ENCODE assay signal across 8 cellular contexts in the genomic region with DNA sequence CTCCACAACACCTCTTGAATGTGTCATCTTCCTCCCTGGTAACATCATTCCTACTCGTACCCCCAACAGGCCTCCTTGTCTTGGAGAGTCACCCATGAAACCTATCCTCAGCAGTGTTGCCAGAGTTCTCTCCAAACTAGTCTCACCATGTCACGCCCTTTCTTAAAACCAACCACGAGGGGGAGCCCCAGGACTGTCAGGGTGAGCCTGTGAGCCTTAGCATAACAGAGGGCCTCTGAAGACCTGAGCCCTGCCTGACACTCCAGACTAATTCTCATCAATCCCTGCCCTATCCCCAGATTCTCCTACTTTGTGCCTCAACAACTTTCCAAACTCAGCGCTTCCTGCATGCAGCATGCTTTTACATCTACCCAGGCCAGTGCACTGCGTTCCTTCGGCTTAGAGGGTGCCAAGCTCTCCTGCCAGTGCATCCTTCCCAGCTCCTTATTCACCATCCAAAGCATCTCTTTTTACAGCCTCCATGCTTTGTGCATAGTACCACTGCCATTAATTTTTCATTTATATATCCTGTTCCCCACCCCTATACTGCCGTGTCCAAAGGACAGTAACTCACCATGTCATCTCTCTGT. TPM values are rescaled to one million over a fixed set of nuclear protein-coding genes. Genes with fewer than 3 reads are reported as not detected.
DNase-seq lines count a peak whose midpoint lies in the region; ATAC-seq lines count a peak whose summit lies in the region.

No MANE protein-coding gene starts in this region.

- no peak overlapping the region for H3K27ac ChIP-seq in CD4-positive, alpha-beta memory T cell (ENCODE audit: low read depth, low read length)

- no peaks in the 10 kb centered on the region for H3K27me3 ChIP-seq in CD4-positive, alpha-beta memory T cell (ENCODE audit: insufficient read depth, low read length)

- peak in 4 of 5 donors; percentile 16 to 22 (median 20) for DNase-seq in CD4-positive, alpha-beta memory T cell
- DNase-seq in NCI-H526 treated with DMSO at 0.1 percent for 48 hours (lab: John Stamatoyannopoulos, UW), result peak; percentile 80
- DNase-seq in activated CD4-positive, alpha-beta T cell treated with anti-CD3 and anti-CD28 coated beads, Interleukin-2, amount 50 U/mL, for 1 hour, result peak; percentile 49
- peak; percentile 88 for DNase-seq in ecto neural progenitor cell (ENCODE audit: low spot score)
- DNase-seq in memory B cell (ENCODE audit: low spot score in 2 of 2), result peak; percentile 41 to 43
- peak; percentile 42 to 49 for DNase-seq in stimulated activated CD8-positive, alpha-beta memory T cell treated with anti-CD3 and anti-CD28 coated beads, Interleukin-15, amount 100 ng/mL, for 48 hours (ENCODE audit: low read depth in 2 of 2)

- no peaks in the 10 kb centered on the region for H3K4me1 ChIP-seq in CD4-positive, alpha-beta memory T cell (ENCODE audit: insufficient read depth, low read length)

- H3K27me3 Mint-ChIP-seq in CD4-positive, alpha-beta memory T cell, result peaks cover 1 to 8% of the 10 kb centered on the region in 2 donors
- peaks cover 9% of the 10 kb centered on the region for H3K27me3 Mint-ChIP-seq in memory B cell

- peaks cover 0 to 3% (median 0%) of the 10 kb centered on the region in 8 donors for H3K9me3 Mint-ChIP-seq in CD4-positive, alpha-beta memory T cell
- H3K9me3 Mint-ChIP-seq in memory B cell, result no peaks in the 10 kb centered on the region

- intact Hi-C loops in CD4-positive, alpha-beta memory T cell (cut with micrococcal nuclease), result loop anchor here (2.0 kb wide), 1 partner anchor 61 kb away; no protein-coding TSS in a partner anchor

- peak; percentile 85 for ATAC-seq in GM19351 (IDR thresholded peaks at IDR 0.05; ENCODE audit: unreplicated experiment)
- ATAC-seq in HG03432 (IDR thresholded peaks at IDR 0.05; ENCODE audit: unreplicated experiment), result peak; percentile 85
- peak; percentile 82 for ATAC-seq in memory B cell (ENCODE audit: low read depth)

- CTCF ChIA-PET in CD4-positive, alpha-beta memory T cell (lab: Charles Lee; ENCODE audit: partially characterized antibody), result interaction anchor here (0.6 kb wide), 1 partner anchor 11 kb away, joined by 3 read pairs; no protein-coding TSS in a partner anchor

- H3K4me3 ChIP-seq in CD4-positive, alpha-beta memory T cell (ENCODE audit: low read length in 2 of 2), result no peak overlapping the region

- POLR2A ChIA-PET in CD4-positive, alpha-beta memory T cell (lab: Charles Lee; ENCODE audit: partially characterized antibody), result no interaction called here

- no peaks in the 10 kb centered on the region for H3K36me3 Mint-ChIP-seq in CD4-positive, alpha-beta memory T cell
- H3K36me3 Mint-ChIP-seq in memory B cell, result no peaks in the 10 kb centered on the region

- H3K27ac Mint-ChIP-seq in CD4-positive, alpha-beta memory T cell, result no peak overlapping the region
- H3K27ac Mint-ChIP-seq in memory B cell, result no peak overlapping the region

- H3K36me3 ChIP-seq in CD4-positive, alpha-beta memory T cell (ENCODE audit: insufficient read depth, low read length), result no peaks in the 10 kb centered on the region

- H3K4me3 Mint-ChIP-seq in CD4-positive, alpha-beta memory T cell, result no peak overlapping the region
- no peak overlapping the region for H3K4me3 Mint-ChIP-seq in memory B cell

- no peaks in the 10 kb centered on the region for H3K9me3 ChIP-seq in CD4-positive, alpha-beta memory T cell (ENCODE audit: control insufficient read depth in 1 of 2, low read length in 2 of 2)

- no peaks in the 10 kb centered on the region for H3K4me1 Mint-ChIP-seq in CD4-positive, alpha-beta memory T cell
- H3K4me1 Mint-ChIP-seq in memory B cell, result peaks cover 3% of the 10 kb centered on the region

RNA-seq across cellular contexts. Expression of a gene that starts 34.2 kb away (rescaled TPM):
- under 1 TPM; 0.06 to 0.22 TPM for total RNA-seq in CD4-positive, alpha-beta memory T cell
- polyA plus RNA-seq in CD4-positive, alpha-beta memory T cell, result not detected

Comparison
In these comparisons a context has a peak if more than half of its experiments do, and no peak if none do; other contexts are left out.
1. DNase-seq: peak in every context shown above with its lines; median percentile 88 in ecto neural progenitor cell; 80 in NCI-H526 treated with DMSO at 0.1 percent for 48 hours; 49 in activated CD4-positive, alpha-beta T cell treated with anti-CD3 and anti-CD28 coated beads, Interleukin-2, amount 50 U/mL, for 1 hour; 46 in stimulated activated CD8-positive, alpha-beta memory T cell treated with anti-CD3 and anti-CD28 coated beads, Interleukin-15, amount 100 ng/mL, for 48 hours; 42 in memory B cell; 20 in CD4-positive, alpha-beta memory T cell.